Comparison of ENCODE assay signal across 8 cellular contexts in genomic region chr4:146915132-146915531, GRCh38. TPM values are rescaled to one million over a fixed set of nuclear protein-coding genes. Genes with fewer than 3 reads are reported as not detected.
"Had no signal": no experiment of that assay in that cellular context is flagged by ENCODE, and none has a peak within 500 bp of the region (broad histone marks: within the 10 kb centered on the region; RNA-seq: fewer than 3 reads in every experiment).

No MANE protein-coding gene starts in this region.

- H2AFZ ChIP-seq: GM23338 had no signal

- H3K9me3 Mint-ChIP-seq: GM23338, H9 had no signal

- H3K4me1 Mint-ChIP-seq: GM23338, H9 had no signal

- DNase-seq: H9, HCEC 1CT, KBM-7 had no signal

- H3K4me3 ChIP-seq: GM23338 had no signal

- ATAC-seq: GM23338 had no signal

- H3K4me2 ChIP-seq: GM23338 had no signal

- FAIRE-seq: H1, H54, HTR-8/SVneo had no signal

- H3K27ac Mint-ChIP-seq: GM23338, H9 had no signal

- H3K4me3 Mint-ChIP-seq: GM23338, H9 had no signal

RNA-seq across cellular contexts. Expression of gene TTC29, which starts 30.5 kb away (rescaled TPM):
- total RNA-seq: H9, HT-29 had no signal
- polyA plus RNA-seq: H1 had no signal
